23 cellular contexts compared by ENCODE assay signal in the genomic region with DNA sequence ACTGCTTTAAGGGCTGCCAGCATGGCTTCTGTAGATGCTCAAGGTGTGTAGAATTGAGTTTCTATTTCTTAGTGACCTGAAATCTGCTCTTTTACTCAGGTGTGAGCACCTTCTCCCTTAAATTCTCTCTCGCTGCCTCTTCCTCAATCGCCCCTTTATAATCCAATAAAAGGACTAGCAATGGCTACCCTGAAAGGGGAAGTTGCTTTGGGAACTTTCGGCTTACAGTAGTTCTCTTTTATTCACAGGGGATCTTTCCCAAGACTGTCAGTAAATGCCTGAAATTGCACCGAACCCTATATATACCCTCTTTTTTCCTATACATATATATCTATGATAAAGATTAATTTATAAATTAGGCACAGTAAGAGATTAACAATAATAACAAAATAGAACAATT.
"Had no signal": no experiment of that assay in that cellular context is flagged by ENCODE, and none has a peak within 500 bp of the region (broad histone marks: within the 10 kb centered on the region; RNA-seq: fewer than 3 reads in every experiment).

No MANE protein-coding gene starts in this region.

- H3K27ac Mint-ChIP-seq: activated CD8-positive, alpha-beta T cell treated with anti-CD3 and anti-CD28 coated beads, Interleukin-2, amount 10 ng/mL, durations not matched to agents 7 days and 5 days; activated naive CD4-positive, alpha-beta T cell treated with anti-CD3 and anti-CD28 coated beads, Interleukin-2, amount 50 U/mL, for 24 hours; activated T-helper 1 cell treated with anti-CD3 and anti-CD28 coated beads, Interleukin-12 subunit alpha, Interleukin-12 subunit beta, Interleukin-2, Interleukin-4 antibody, amounts not matched to agents 30 ng/mL and 10 ng/mL and 1 ng/mL, durations not matched to agents 14 hours and 24 hours and 36 hours; brain; dendritic cell treated with granulocyte-macrophage colony-stimulating factor and Interleukin-4, amounts not matched to agents 40 ng/mL and 50 ng/mL, for 4 days; stimulated activated effector memory CD8-positive, alpha-beta T cell treated with anti-CD3 and anti-CD28 coated beads, Interleukin-12 subunit alpha, Interleukin-12 subunit beta, amount 100 ng/mL, for 72 hours; stimulated activated naive CD8-positive, alpha-beta T cell treated with anti-CD3 and anti-CD28 coated beads, Interleukin-15, amount 100 ng/mL, for 72 hours had no signal

- DNase-seq: activated CD4-positive, alpha-beta T cell treated with anti-CD3 and anti-CD28 coated beads for 1 hour; activated CD4-positive, alpha-beta T cell treated with anti-CD3 and anti-CD28 coated beads, Interleukin-2, amount 50 U/mL, for 1 hour; activated CD8-positive, alpha-beta T cell treated with anti-CD3 and anti-CD28 coated beads, Interleukin-2, amount 10 ng/mL, durations not matched to agents 7 days and 5 days; activated gamma-delta T cell; aorta; effector CD4-positive, alpha-beta T cell; heart right ventricle; left colon; mesenchymal stem cell; nucleus accumbens; small intestine; stimulated activated CD4-positive, alpha-beta T cell treated with anti-CD3 and anti-CD28 coated beads, Interleukin-2, amount 100 ng/mL, for 24 hours; stimulated activated naive CD8-positive, alpha-beta T cell treated with anti-CD3 and anti-CD28 coated beads, Interleukin-15, amount 100 ng/mL, for 72 hours; transverse colon had no signal

- H3K4me3 Mint-ChIP-seq: activated CD8-positive, alpha-beta T cell treated with anti-CD3 and anti-CD28 coated beads, Interleukin-2, amount 10 ng/mL, durations not matched to agents 7 days and 5 days; activated naive CD4-positive, alpha-beta T cell treated with anti-CD3 and anti-CD28 coated beads, Interleukin-2, amount 50 U/mL, for 24 hours; activated T-helper 1 cell treated with anti-CD3 and anti-CD28 coated beads, Interleukin-12 subunit alpha, Interleukin-12 subunit beta, Interleukin-2, Interleukin-4 antibody, amounts not matched to agents 30 ng/mL and 10 ng/mL and 1 ng/mL, durations not matched to agents 14 hours and 24 hours and 36 hours; brain; dendritic cell treated with granulocyte-macrophage colony-stimulating factor and Interleukin-4, amounts not matched to agents 40 ng/mL and 50 ng/mL, for 4 days; stimulated activated effector memory CD8-positive, alpha-beta T cell treated with anti-CD3 and anti-CD28 coated beads, Interleukin-12 subunit alpha, Interleukin-12 subunit beta, amount 100 ng/mL, for 72 hours; stimulated activated naive CD8-positive, alpha-beta T cell treated with anti-CD3 and anti-CD28 coated beads, Interleukin-15, amount 100 ng/mL, for 72 hours had no signal

- H3K4me1 ChIP-seq: heart right ventricle, parathyroid adenoma, suprapubic skin, vagina had no signal

- H3K4me1 Mint-ChIP-seq: activated naive CD4-positive, alpha-beta T cell treated with anti-CD3 and anti-CD28 coated beads, Interleukin-2, amount 50 U/mL, for 24 hours; brain; stimulated activated effector memory CD8-positive, alpha-beta T cell treated with anti-CD3 and anti-CD28 coated beads, Interleukin-12 subunit alpha, Interleukin-12 subunit beta, amount 100 ng/mL, for 72 hours; stimulated activated naive CD8-positive, alpha-beta T cell treated with anti-CD3 and anti-CD28 coated beads, Interleukin-15, amount 100 ng/mL, for 72 hours had no signal

- H3K4me3 ChIP-seq: heart right ventricle, suprapubic skin, transverse colon, vagina had no signal

- H3K27me3 ChIP-seq: heart right ventricle, suprapubic skin, transverse colon, vagina had no signal

- ATAC-seq: activated CD8-positive, alpha-beta T cell treated with anti-CD3 and anti-CD28 coated beads, Interleukin-2, amount 10 ng/mL, durations not matched to agents 7 days and 5 days; heart right ventricle; left colon; sciatic nerve; stimulated activated effector memory CD8-positive, alpha-beta T cell treated with anti-CD3 and anti-CD28 coated beads, Interleukin-12 subunit alpha, Interleukin-12 subunit beta, amount 100 ng/mL, for 72 hours; stimulated activated naive CD8-positive, alpha-beta T cell treated with anti-CD3 and anti-CD28 coated beads, Interleukin-15, amount 100 ng/mL, for 72 hours had no signal

- H3K27me3 Mint-ChIP-seq: activated naive CD4-positive, alpha-beta T cell treated with anti-CD3 and anti-CD28 coated beads, Interleukin-2, amount 50 U/mL, for 24 hours had no signal

- H3K9me3 Mint-ChIP-seq: activated naive CD4-positive, alpha-beta T cell treated with anti-CD3 and anti-CD28 coated beads, Interleukin-2, amount 50 U/mL, for 24 hours; activated T-helper 1 cell treated with anti-CD3 and anti-CD28 coated beads, Interleukin-12 subunit alpha, Interleukin-12 subunit beta, Interleukin-2, Interleukin-4 antibody, amounts not matched to agents 30 ng/mL and 10 ng/mL and 1 ng/mL, durations not matched to agents 14 hours and 24 hours and 36 hours; dendritic cell treated with granulocyte-macrophage colony-stimulating factor and Interleukin-4, amounts not matched to agents 40 ng/mL and 50 ng/mL, for 4 days; stimulated activated effector memory CD8-positive, alpha-beta T cell treated with anti-CD3 and anti-CD28 coated beads, Interleukin-12 subunit alpha, Interleukin-12 subunit beta, amount 100 ng/mL, for 72 hours; stimulated activated naive CD8-positive, alpha-beta T cell treated with anti-CD3 and anti-CD28 coated beads, Interleukin-15, amount 100 ng/mL, for 72 hours had no signal

- H3K9me3 ChIP-seq: suprapubic skin, transverse colon, vagina had no signal

- H3K36me3 Mint-ChIP-seq: activated naive CD4-positive, alpha-beta T cell treated with anti-CD3 and anti-CD28 coated beads, Interleukin-2, amount 50 U/mL, for 24 hours; brain; stimulated activated effector memory CD8-positive, alpha-beta T cell treated with anti-CD3 and anti-CD28 coated beads, Interleukin-12 subunit alpha, Interleukin-12 subunit beta, amount 100 ng/mL, for 72 hours had no signal

- H3K36me3 ChIP-seq: heart right ventricle, suprapubic skin, transverse colon, vagina had no signal
